ENCODE assay signal across 33 cellular contexts in genomic region chr1:11105586-11105985, GRCh38. TPM values are rescaled to one million over a fixed set of nuclear protein-coding genes. Genes with fewer than 3 reads are reported as not detected.
"Had no signal": no experiment of that assay in that cellular context is flagged by ENCODE, and none has a peak within 500 bp of the region (broad histone marks: within the 10 kb centered on the region; RNA-seq: fewer than 3 reads in every experiment).

No MANE protein-coding gene starts in this region.

- ATAC-seq: activated CD4-positive, alpha-beta T cell treated with anti-CD3 and anti-CD28 coated beads for 36 hours; activated CD8-positive, alpha-beta memory T cell treated with anti-CD3 and anti-CD28 coated beads, Interleukin-2, amount 10 ng/mL, durations not matched to agents 7 days and 5 days; activated CD8-positive, alpha-beta T cell treated with anti-CD3 and anti-CD28 coated beads, Interleukin-2, amount 10 ng/mL, durations not matched to agents 7 days and 5 days; activated naive CD8-positive, alpha-beta T cell treated with anti-CD3 and anti-CD28 coated beads, Interleukin-2, amount 50 U/mL, for 24 hours; activated T-cell treated with anti-CD3 and anti-CD28 coated beads, Interleukin-2, amount 50 U/mL, for 4 hours; activated T-helper 17 cell treated with anti-CD3 and anti-CD28 coated beads, Interleukin-2, amount 50 U/mL, for 72 hours; body of pancreas; effector memory CD8-positive, alpha-beta T cell; foreskin keratinocyte; gastrocnemius medialis; T-helper 17 cell had no signal

- H3K9me3 Mint-ChIP-seq: activated CD4-positive, alpha-beta memory T cell treated with anti-CD3 and anti-CD28 coated beads for 36 hours; activated CD4-positive, alpha-beta T cell treated with anti-CD3 and anti-CD28 coated beads, Interleukin-2, amount 10 ng/mL, durations not matched to agents 24 days and 14 days; activated naive CD8-positive, alpha-beta T cell treated with anti-CD3 and anti-CD28 coated beads for 36 hours; activated naive CD8-positive, alpha-beta T cell treated with anti-CD3 and anti-CD28 coated beads, Interleukin-2, amount 50 U/mL, for 24 hours; activated T-cell treated with anti-CD3 and anti-CD28 coated beads, Interleukin-2, amount 50 U/mL, for 4 hours; activated T-helper 17 cell treated with anti-CD3 and anti-CD28 coated beads, Interleukin-2, amount 50 U/mL, for 72 hours; effector memory CD8-positive, alpha-beta T cell; T-helper 2 cell treated with Interferon-gamma antibody and Interleukin-4, amounts not matched to agents 5 μg/mL and 100 μg/mL, for 36 hours had no signal

- H3K4me3 Mint-ChIP-seq: activated CD4-positive, alpha-beta memory T cell treated with anti-CD3 and anti-CD28 coated beads for 36 hours; activated CD4-positive, alpha-beta T cell treated with anti-CD3 and anti-CD28 coated beads for 36 hours; activated CD4-positive, alpha-beta T cell treated with anti-CD3 and anti-CD28 coated beads, Interleukin-2, amount 10 ng/mL, durations not matched to agents 24 days and 14 days; activated CD8-positive, alpha-beta memory T cell treated with anti-CD3 and anti-CD28 coated beads, Interleukin-2, amount 10 ng/mL, durations not matched to agents 7 days and 5 days; activated CD8-positive, alpha-beta T cell treated with anti-CD3 and anti-CD28 coated beads, Interleukin-2, amount 10 ng/mL, durations not matched to agents 7 days and 5 days; activated naive CD8-positive, alpha-beta T cell treated with anti-CD3 and anti-CD28 coated beads for 36 hours; activated naive CD8-positive, alpha-beta T cell treated with anti-CD3 and anti-CD28 coated beads, Interleukin-2, amount 50 U/mL, for 24 hours; activated T-cell treated with anti-CD3 and anti-CD28 coated beads, Interleukin-2, amount 50 U/mL, for 4 hours; activated T-helper 17 cell treated with anti-CD3 and anti-CD28 coated beads, Interleukin-2, amount 50 U/mL, for 72 hours; effector memory CD8-positive, alpha-beta T cell; T-helper 17 cell; T-helper 2 cell treated with Interferon-gamma antibody and Interleukin-4, amounts not matched to agents 5 μg/mL and 100 μg/mL, for 36 hours had no signal

- H3K27me3 Mint-ChIP-seq: activated CD4-positive, alpha-beta memory T cell treated with anti-CD3 and anti-CD28 coated beads for 36 hours; activated CD4-positive, alpha-beta T cell treated with anti-CD3 and anti-CD28 coated beads for 36 hours; activated CD4-positive, alpha-beta T cell treated with anti-CD3 and anti-CD28 coated beads, Interleukin-2, amount 10 ng/mL, durations not matched to agents 24 days and 14 days; activated CD8-positive, alpha-beta memory T cell treated with anti-CD3 and anti-CD28 coated beads, Interleukin-2, amount 10 ng/mL, durations not matched to agents 7 days and 5 days; activated naive CD8-positive, alpha-beta T cell treated with anti-CD3 and anti-CD28 coated beads for 36 hours; activated naive CD8-positive, alpha-beta T cell treated with anti-CD3 and anti-CD28 coated beads, Interleukin-2, amount 50 U/mL, for 24 hours; activated T-helper 17 cell treated with anti-CD3 and anti-CD28 coated beads, Interleukin-2, amount 50 U/mL, for 72 hours; effector memory CD8-positive, alpha-beta T cell; T-helper 17 cell had no signal

- H3K4me1 Mint-ChIP-seq: activated CD4-positive, alpha-beta T cell treated with anti-CD3 and anti-CD28 coated beads for 36 hours; activated naive CD8-positive, alpha-beta T cell treated with anti-CD3 and anti-CD28 coated beads for 36 hours; activated naive CD8-positive, alpha-beta T cell treated with anti-CD3 and anti-CD28 coated beads, Interleukin-2, amount 50 U/mL, for 24 hours; activated T-helper 17 cell treated with anti-CD3 and anti-CD28 coated beads, Interleukin-2, amount 50 U/mL, for 72 hours; T-helper 17 cell had no signal

- DNase-seq: activated CD4-positive, alpha-beta memory T cell treated with anti-CD3 and anti-CD28 coated beads for 36 hours; activated CD4-positive, alpha-beta T cell treated with anti-CD3 and anti-CD28 coated beads for 36 hours; activated CD4-positive, alpha-beta T cell treated with anti-CD3 and anti-CD28 coated beads, Interleukin-2, amount 10 ng/mL, durations not matched to agents 24 days and 14 days; activated CD4-positive, CD25-positive, alpha-beta regulatory T cell; activated CD4-positive, CD25-positive, alpha-beta regulatory T cell treated with anti-CD3 and anti-CD28 coated beads, Interleukin-2, amount 50 U/mL, for 72 hours; activated CD8-positive, alpha-beta memory T cell treated with anti-CD3 and anti-CD28 coated beads, Interleukin-2, amount 10 ng/mL, durations not matched to agents 7 days and 5 days; activated CD8-positive, alpha-beta T cell treated with anti-CD3 and anti-CD28 coated beads, Interleukin-2, amount 10 ng/mL, durations not matched to agents 7 days and 5 days; activated gamma-delta T cell; activated naive CD4-positive, alpha-beta T cell treated with anti-CD3 and anti-CD28 coated beads, Interleukin-2, amount 50 U/mL, for 16 hours; activated naive CD4-positive, alpha-beta T cell treated with Interleukin-2 at 50 U/mL for 16 hours; activated naive CD8-positive, alpha-beta T cell treated with anti-CD3 and anti-CD28 coated beads for 36 hours; activated naive CD8-positive, alpha-beta T cell treated with anti-CD3 and anti-CD28 coated beads, Interleukin-2, amount 50 U/mL, for 24 hours; activated T-cell treated with anti-CD3 and anti-CD28 coated beads, Interleukin-2, amount 50 U/mL, for 4 hours; amygdala; aorta; body of pancreas; caudate nucleus; cortex of kidney; dermis blood vessel endothelial cell; effector CD4-positive, alpha-beta T cell; effector memory CD8-positive, alpha-beta T cell; erythroblast; foreskin keratinocyte; gastrocnemius medialis; T-helper 1 cell; T-helper 17 cell; T1000; WERI-Rb-1 had no signal

- H3K27ac Mint-ChIP-seq: activated CD4-positive, alpha-beta memory T cell treated with anti-CD3 and anti-CD28 coated beads for 36 hours; activated CD4-positive, alpha-beta T cell treated with anti-CD3 and anti-CD28 coated beads for 36 hours; activated CD4-positive, alpha-beta T cell treated with anti-CD3 and anti-CD28 coated beads, Interleukin-2, amount 10 ng/mL, durations not matched to agents 24 days and 14 days; activated CD8-positive, alpha-beta memory T cell treated with anti-CD3 and anti-CD28 coated beads, Interleukin-2, amount 10 ng/mL, durations not matched to agents 7 days and 5 days; activated CD8-positive, alpha-beta T cell treated with anti-CD3 and anti-CD28 coated beads, Interleukin-2, amount 10 ng/mL, durations not matched to agents 7 days and 5 days; activated naive CD8-positive, alpha-beta T cell treated with anti-CD3 and anti-CD28 coated beads for 36 hours; activated naive CD8-positive, alpha-beta T cell treated with anti-CD3 and anti-CD28 coated beads, Interleukin-2, amount 50 U/mL, for 24 hours; activated T-helper 17 cell treated with anti-CD3 and anti-CD28 coated beads, Interleukin-2, amount 50 U/mL, for 72 hours; effector memory CD8-positive, alpha-beta T cell; T-helper 17 cell; T-helper 2 cell treated with Interferon-gamma antibody and Interleukin-4, amounts not matched to agents 5 μg/mL and 100 μg/mL, for 36 hours had no signal

RNA-seq across cellular contexts. Expression of gene MASP2, which starts 58.5 kb away (rescaled TPM):
- total RNA-seq: activated CD4-positive, alpha-beta memory T cell treated with anti-CD3 and anti-CD28 coated beads for 36 hours; activated CD4-positive, alpha-beta T cell treated with anti-CD3 and anti-CD28 coated beads for 36 hours; activated CD8-positive, alpha-beta memory T cell treated with anti-CD3 and anti-CD28 coated beads, Interleukin-2, amount 10 ng/mL, durations not matched to agents 7 days and 5 days; adrenal gland; aorta; body of pancreas; chondrocyte; dermis blood vessel endothelial cell; esophagus muscularis mucosa had no signal
